ENCODE assay signal across 19 cellular contexts in genomic region chr1:196305216-196305615, GRCh38.
DNase-seq lines count a peak whose midpoint lies in the region; ATAC-seq and TF ChIP-seq lines count a peak whose summit lies in the region.
"Had no signal": no experiment of that assay in that cellular context is flagged by ENCODE, and none has a peak within 500 bp of the region (broad histone marks: within the 10 kb centered on the region; RNA-seq: fewer than 3 reads in every experiment).

No MANE protein-coding gene starts in this region.

- DNase-seq in Ammon's horn (ENCODE audit: low spot score) (peak; percentile 2), PC-3 (peak; percentile 5), dedifferentiated amniotic fluid mesenchymal stem cell (ENCODE audit: extremely low spot score) (peak; percentile 31), globus pallidus (ENCODE audit: low spot score) (no peak), NCI-H187 treated with DMSO at 0.1 percent for 48 hours (lab: John Stamatoyannopoulos, UW) (no peak)
- DNase-seq in stimulated activated CD4-positive, alpha-beta T cell treated with anti-CD3 and anti-CD28 coated beads, Interleukin-2, amount 100 ng/mL, for 48 hours = no peak
- DNase-seq: AML-193; C1 segment of cervical spinal cord; Calu3; CD4-positive, alpha-beta memory T cell; COR-L47; DMS153; DND-41; GOT3; HFFc6 had no signal

- H3K9me3 ChIP-seq in HUES6 (ENCODE audit: control insufficient read depth, insufficient read depth, low read depth, low read length) (no peaks in the 10 kb centered on the region), PC-3 (ENCODE audit: low read length) (no peaks in the 10 kb centered on the region)
- H3K9me3 ChIP-seq: HAP-1 had no signal

- intact Hi-C loops in PC-3 (cut with micrococcal nuclease) = loop anchor here (10.0 kb wide), 1 partner anchor 270 kb away; no protein-coding TSS in a partner anchor

- no peak overlapping the region for H2AFZ ChIP-seq in PC-3 (ENCODE audit: low read length)

- no peaks in the 10 kb centered on the region for H3K79me2 ChIP-seq in PC-3 (ENCODE audit: low read length)

- H3K4me3 ChIP-seq in HUES6 (ENCODE audit: low read depth, low read length) (no peak overlapping the region), PC-3 (ENCODE audit: low read length) (no peak overlapping the region)
- H3K4me3 ChIP-seq: HAP-1 had no signal

- no peak overlapping the region for H3K4me2 ChIP-seq in PC-3 (ENCODE audit: low read length)

- no peaks in the 10 kb centered on the region for H3K27me3 ChIP-seq in HUES6 (ENCODE audit: control insufficient read depth, insufficient read depth, low read length)
- no peaks in the 10 kb centered on the region for H3K27me3 ChIP-seq in PC-3 (ENCODE audit: low read length)

- no peak overlapping the region for H3K9ac ChIP-seq in HUES6 (ENCODE audit: low read length)
- no peak overlapping the region for H3K9ac ChIP-seq in PC-3 (ENCODE audit: low read length)

- ATAC-seq in PC-3 = peak; percentile 38; the same call in 1 of the 2 replicates
- ATAC-seq in GM18861 (IDR thresholded peaks at IDR 0.05; ENCODE audit: unreplicated experiment) = no peak

- H3K36me3 ChIP-seq in HUES6 (ENCODE audit: control insufficient read depth, insufficient read depth, low read length) (no peaks in the 10 kb centered on the region), PC-3 (ENCODE audit: low read depth, low read length) (no peaks in the 10 kb centered on the region)
- H3K36me3 ChIP-seq: HAP-1 had no signal

- H3F3A ChIP-seq in PC-3 (ENCODE audit: low read length, unreplicated experiment) = no peaks in the 10 kb centered on the region

- POLR2A ChIA-PET in PC-3 (lab: Charles Lee; ENCODE audit: unreplicated experiment) = no interaction called here

- TF ChIP-seq CTCF in PC-3 (conservative IDR thresholded peaks at IDR 0.05; ENCODE audit: low read depth, low read length) = no peak

- H3K27ac ChIP-seq in HUES6 (ENCODE audit: low read depth, low read length) = 0 out of 2 replicates have a peak overlapping the region, but pooled peaks have one; percentile 9
- no peak overlapping the region for H3K27ac ChIP-seq in PC-3 (ENCODE audit: low read length)
- H3K27ac ChIP-seq: 22Rv1 had no signal

- no TSS peak for BruUV-seq in PC-3 (replicated peaks; lab: Mats Ljungman, UMichigan)

- H4K20me1 ChIP-seq in PC-3 (ENCODE audit: low read length) = no peaks in the 10 kb centered on the region

- CTCF ChIA-PET in PC-3 (lab: Charles Lee) = interaction anchor here (1.5 kb wide), 1 partner anchor 157 kb away, joined by 4 read pairs; no protein-coding TSS in a partner anchor

- H3K4me1 ChIP-seq in HUES6 (ENCODE audit: control insufficient read depth, insufficient read depth, low read length) (peaks cover 41% of the 10 kb centered on the region), PC-3 (ENCODE audit: insufficient read depth, low read length) (peaks cover 20% of the 10 kb centered on the region)

- no peaks in the 10 kb centered on the region for H3K9me2 ChIP-seq in PC-3 (replicated peaks; ENCODE audit: low read length)

Comparison
In these comparisons a context has a peak if more than half of its experiments do, and no peak if none do; other contexts are left out.
1. DNase-seq: peak in Ammon's horn (single experiment), PC-3 (single experiment) and dedifferentiated amniotic fluid mesenchymal stem cell (single experiment); none in globus pallidus (single experiment), NCI-H187 treated with DMSO at 0.1 percent for 48 hours (single experiment) and stimulated activated CD4-positive, alpha-beta T cell treated with anti-CD3 and anti-CD28 coated beads, Interleukin-2, amount 100 ng/mL, for 48 hours (0 of 2).